19 cellular contexts compared by ENCODE assay signal in genomic region chr2:239093956-239094355, GRCh38.
DNase-seq lines count a peak whose midpoint lies in the region; ATAC-seq and TF ChIP-seq lines count a peak whose summit lies in the region.
"Had no signal": no experiment of that assay in that cellular context is flagged by ENCODE, and none has a peak within 500 bp of the region (broad histone marks: within the 10 kb centered on the region; RNA-seq: fewer than 3 reads in every experiment).

No MANE protein-coding gene starts in this region.

- peaks cover 12% of the 10 kb centered on the region for H3K36me3 Mint-ChIP-seq in stimulated activated memory B cell treated with anti-CD40 and anti-IgM and Interleukin-4, amounts not matched to agents 10 μg/mL and 1 μg/mL and 100 μg/mL, for 72 hours

- intact Hi-C loops in adrenal gland (cut with DNase I): no loop called here

- CTCF ChIA-PET in BJ (lab: Yijun Ruan, JAX): no interaction called here

- no peaks in the 10 kb centered on the region for H3K4me1 Mint-ChIP-seq in stimulated activated memory B cell treated with anti-CD40 and anti-IgM and Interleukin-4, amounts not matched to agents 10 μg/mL and 1 μg/mL and 100 μg/mL, for 72 hours
- H3K4me1 Mint-ChIP-seq: CD8-positive, alpha-beta memory T cell had no signal

- no peaks in the 10 kb centered on the region for H3K9me3 ChIP-seq in adrenal gland (replicated peaks in 1 of 3)
- H3K9me3 ChIP-seq in stomach smooth muscle (ENCODE audit: control insufficient read depth in 2 of 2, low read length in 2 of 2): no peaks in the 10 kb centered on the region

- no peak overlapping the region for H3K4me3 ChIP-seq in BJ (ENCODE audit: low read depth, low read length)
- H3K4me3 ChIP-seq in adrenal gland: no peak overlapping the region
- no peak overlapping the region for H3K4me3 ChIP-seq in fibroblast of villous mesenchyme (ENCODE audit: low read depth, low read length)
- H3K4me3 ChIP-seq in stomach smooth muscle (ENCODE audit: low read length in 2 of 2): no peak overlapping the region
- H3K4me3 ChIP-seq: K562 had no signal

- H3K27ac ChIP-seq in adrenal gland (no peak overlapping the region), stomach smooth muscle (ENCODE audit: low read length) (peak overlapping the region; percentile 37)

- no peak for TF ChIP-seq POLR2A in adrenal gland (IDR thresholded peaks at IDR 0.05)

- 59 to 85% (median 72%) methylated on average over 17 of the region's 17 CpGs for WGBS in adrenal gland, 4 donors

- H3K9me3 Mint-ChIP-seq in stimulated activated memory B cell treated with anti-CD40 and anti-IgM and Interleukin-4, amounts not matched to agents 10 μg/mL and 1 μg/mL and 100 μg/mL, for 72 hours: no peaks in the 10 kb centered on the region
- H3K9me3 Mint-ChIP-seq: CD8-positive, alpha-beta memory T cell; H9 had no signal

- POLR2A ChIA-PET in BJ (lab: Charles Lee): no interaction called here

- ATAC-seq in stimulated activated memory B cell treated with anti-CD40 and anti-IgM and Interleukin-4, amounts not matched to agents 10 μg/mL and 1 μg/mL and 100 μg/mL, for 72 hours: no peak
- ATAC-seq: K562 had no signal

- H3K27me3 ChIP-seq in BJ (ENCODE audit: control insufficient read depth, insufficient read depth, low read length) (no peaks in the 10 kb centered on the region), adrenal gland (no peaks in the 10 kb centered on the region), stomach smooth muscle (ENCODE audit: control insufficient read depth in 1 of 2, insufficient read depth in 2 of 2, low read length in 2 of 2) (no peaks in the 10 kb centered on the region)

- H3K27me3 Mint-ChIP-seq in stimulated activated memory B cell treated with anti-CD40 and anti-IgM and Interleukin-4, amounts not matched to agents 10 μg/mL and 1 μg/mL and 100 μg/mL, for 72 hours: no peaks in the 10 kb centered on the region
- H3K27me3 Mint-ChIP-seq: CD8-positive, alpha-beta memory T cell had no signal

- no peaks in the 10 kb centered on the region; the same call in 1 of the 2 replicates for H3K36me3 ChIP-seq in BJ (ENCODE audit: control insufficient read depth, insufficient read depth, low read length)
- peaks cover 0 to 5% of the 10 kb centered on the region in 2 donors for H3K36me3 ChIP-seq in adrenal gland (replicated peaks in 1 of 2)
- peaks cover 27 to 43% of the 10 kb centered on the region in 2 donors for H3K36me3 ChIP-seq in stomach smooth muscle (ENCODE audit: control insufficient read depth in 2 of 2, insufficient read depth in 2 of 2, low read length in 2 of 2)

- no peak overlapping the region for H3K4me3 Mint-ChIP-seq in stimulated activated memory B cell treated with anti-CD40 and anti-IgM and Interleukin-4, amounts not matched to agents 10 μg/mL and 1 μg/mL and 100 μg/mL, for 72 hours
- H3K4me3 Mint-ChIP-seq: CD8-positive, alpha-beta memory T cell; H9 had no signal

- DNase-seq in BJ (ENCODE audit: low read depth) (no peak), adrenal gland (peak in 5 of 7 donors; percentile 35 to 86 (median 54)), fibroblast of villous mesenchyme (ENCODE audit: low read depth) (peak; percentile 34), NCI-H2171 treated with DMSO at 0.1 percent for 48 hours (lab: John Stamatoyannopoulos, UW) (no peak), iPS-NIHi11 (ENCODE audit: low spot score) (no peak)
- DNase-seq: C1 segment of cervical spinal cord; CD8-positive, alpha-beta memory T cell; DMS79; H9; NCI-H1105; NCI-H1694; NCI-H2081 treated with DMSO at 0.1 percent for 48 hours; NCI-H510A; NCI-H774; RPMI8226; SHP77 treated with DMSO at 0.1 percent for 48 hours had no signal

- H3K27ac Mint-ChIP-seq in stimulated activated memory B cell treated with anti-CD40 and anti-IgM and Interleukin-4, amounts not matched to agents 10 μg/mL and 1 μg/mL and 100 μg/mL, for 72 hours: no peak overlapping the region

- no peak overlapping the region for H3K9ac ChIP-seq in stomach smooth muscle (ENCODE audit: low read length in 2 of 2)

- H3K4me1 ChIP-seq in adrenal gland (replicated peaks in 1 of 2) (peaks cover 0 to 4% of the 10 kb centered on the region in 2 donors), stomach smooth muscle (ENCODE audit: control insufficient read depth, insufficient read depth, low read length) (peaks cover 13% of the 10 kb centered on the region)

- 0 out of 2 replicates have a peak, but pooled peaks have one; percentile 25 for TF ChIP-seq CTCF in BJ (IDR thresholded peaks at IDR 0.05; ENCODE audit: insufficient read depth, low read depth, low read length)
- peak in 4 of 6 experiments; percentile 7 to 64 (median 26) for TF ChIP-seq CTCF in adrenal gland (IDR thresholded peaks at IDR 0.05)
- TF ChIP-seq CTCF in fibroblast of villous mesenchyme (IDR thresholded peaks at IDR 0.05; ENCODE audit: insufficient read depth, low read depth, low read length): peak; percentile 22

Comparison
In these comparisons a context has a peak if more than half of its experiments do, and no peak if none do; other contexts are left out.
1. DNase-seq: peak in adrenal gland (5 of 7) and fibroblast of villous mesenchyme (single experiment); none in BJ (single experiment), NCI-H2171 treated with DMSO at 0.1 percent for 48 hours (single experiment) and iPS-NIHi11 (single experiment).
2. Peak in every context shown above with its lines, with median percentiles within 50 percentile points of each other: CTCF ChIP-seq.